Comparison of ENCODE assay signal across 16 cellular contexts in genomic region chr2:237647176-237648015, GRCh38. TPM values are rescaled to one million over a fixed set of nuclear protein-coding genes. Genes with fewer than 3 reads are reported as not detected.
A peak's percentile ranks its signal among the peaks of the same experiment; 100 is the strongest.
DNase-seq lines count a peak whose midpoint lies in the region; ATAC-seq and TF ChIP-seq lines count a peak whose summit lies in the region.
"Had no signal": no experiment of that assay in that cellular context is flagged by ENCODE, and none has a peak within 500 bp of the region (broad histone marks: within the 10 kb centered on the region; RNA-seq: fewer than 3 reads in every experiment).

No MANE protein-coding gene starts in this region.

- no peak overlapping the region for H3K4me3 Mint-ChIP-seq in nephron progenitor cell
- H3K4me3 Mint-ChIP-seq: CD8-positive, alpha-beta memory T cell had no signal

- H3K27ac Mint-ChIP-seq in nephron progenitor cell: peak overlapping the region; percentile 61

- peaks cover 8 to 27% of the 10 kb centered on the region in 2 donors for H3K4me1 ChIP-seq in ascending aorta
- H3K4me1 ChIP-seq in tibial artery: peaks cover 0 to 37% (median 3%) of the 10 kb centered on the region in 4 donors

- peaks cover 21% of the 10 kb centered on the region for H3K9me3 Mint-ChIP-seq in nephron progenitor cell

- peaks cover 68% of the 10 kb centered on the region for H3K36me3 Mint-ChIP-seq in nephron progenitor cell (ENCODE audit: low read depth)

- peak; percentile 73 to 74 for ATAC-seq in left cardiac atrium

- peaks cover 3% of the 10 kb centered on the region for H3K27me3 Mint-ChIP-seq in nephron progenitor cell (ENCODE audit: low read depth, poor library complexity)

- peaks cover 9 to 20% of the 10 kb centered on the region in 2 donors for H3K36me3 ChIP-seq in ascending aorta
- H3K36me3 ChIP-seq in tibial artery: peaks cover 6 to 33% (median 15%) of the 10 kb centered on the region in 3 donors

- H3K27me3 ChIP-seq in ascending aorta: no peaks in the 10 kb centered on the region
- H3K27me3 ChIP-seq in tibial artery: no peaks in the 10 kb centered on the region

- no peak for DNase-seq in ascending aorta (ENCODE audit: low spot score in 2 of 2)
- no peak for DNase-seq in left cardiac atrium
- DNase-seq in nephron progenitor cell: no peak
- no peak for DNase-seq in tibial artery
- no peak for DNase-seq in SHP77 treated with DMSO at 0.1 percent for 48 hours (lab: John Stamatoyannopoulos, UW)
- no peak for DNase-seq in T-helper 2 cell
- no peak for DNase-seq in activated naive CD4-positive, alpha-beta T cell (lab: John Stamatoyannopoulos, UW)
- DNase-seq: CD8-positive, alpha-beta memory T cell; EL; HCEC 1CT; IMR-90; Kasumi-1; NCI-H1930; NCI-H2171; NCI-H774; PC-9 had no signal

- intact Hi-C loops in ascending aorta (cut with DNase I) (loop anchor here (5.0 kb wide), 1 partner anchor 45 kb away; no protein-coding TSS in a partner anchor), left cardiac atrium (cut with DNase I) (no loop called here), tibial artery (cut with DNase I; ENCODE audit: low total_unique reads) (no loop called here)

- TF ChIP-seq CTCF in ascending aorta (IDR thresholded peaks at IDR 0.05) (no peak), nephron progenitor cell (IDR thresholded peaks at IDR 0.05) (no peak), tibial artery (IDR thresholded peaks at IDR 0.05) (no peak)

- H3K9me3 ChIP-seq in ascending aorta (no peaks in the 10 kb centered on the region), tibial artery (no peaks in the 10 kb centered on the region)

- H3K4me1 Mint-ChIP-seq in nephron progenitor cell: peaks cover 40% of the 10 kb centered on the region
- H3K4me1 Mint-ChIP-seq: CD8-positive, alpha-beta memory T cell had no signal

- peak overlapping the region; percentile 31 to 91 for H3K27ac ChIP-seq in ascending aorta
- H3K27ac ChIP-seq in tibial artery: peak overlapping the region; percentile 19 to 29
- H3K27ac ChIP-seq: PC-9 had no signal

- H3K4me3 ChIP-seq in ascending aorta (peak overlapping the region in 1 of 2 donors; percentile 16), tibial artery (no peak overlapping the region)
- H3K4me3 ChIP-seq: PC-9 had no signal

RNA-seq across cellular contexts. Expression of gene LRRFIP1, which starts 20.0 kb away (rescaled TPM):
- total RNA-seq in ascending aorta: 133 TPM
- total RNA-seq in left cardiac atrium: 10 to 100 TPM; 69.3 to 99.6 TPM

RNA-seq across cellular contexts. Expression of gene RAB17, which starts 56.9 kb away (rescaled TPM):
- total RNA-seq in ascending aorta: 0.32 TPM
- 1 to 10 TPM; 2.3 to 2.4 TPM for total RNA-seq in left cardiac atrium
- total RNA-seq: CD8-positive, alpha-beta memory T cell; IMR-90 had no signal
